ENCODE assay signal across 25 cellular contexts in genomic region chr2:25387479-25388449, GRCh38. TPM values are rescaled to one million over a fixed set of nuclear protein-coding genes. Genes with fewer than 3 reads are reported as not detected.
DNase-seq lines count a peak whose midpoint lies in the region; ATAC-seq and TF ChIP-seq lines count a peak whose summit lies in the region.
"Had no signal": no experiment of that assay in that cellular context is flagged by ENCODE, and none has a peak within 500 bp of the region (broad histone marks: within the 10 kb centered on the region; RNA-seq: fewer than 3 reads in every experiment).

No MANE protein-coding gene starts in this region.

- no peak for TF ChIP-seq CTCF in endodermal cell (conservative IDR thresholded peaks at IDR 0.05)

- no peaks in the 10 kb centered on the region for H3K36me3 ChIP-seq in H7 (replicated peaks; ENCODE audit: control insufficient read depth, insufficient read depth, low read length)
- no peaks in the 10 kb centered on the region for H3K36me3 ChIP-seq in endodermal cell (ENCODE audit: control insufficient read depth, insufficient read depth, low read length)
- H3K36me3 ChIP-seq: adrenal gland, uterus had no signal

- CTCF ChIA-PET in activated CD4-positive, alpha-beta memory T cell treated with anti-CD3 and anti-CD28 coated beads, Interleukin-2, amount 10 ng/mL, durations not matched to agents 7 days and 5 days (lab: Charles Lee) = interaction anchor here (0.9 to 3.3 kb wide), 2 partner anchors 11 to 12 kb away, joined by 5 to 16 read pairs; no protein-coding TSS in a partner anchor
- CTCF ChIA-PET in activated CD4-positive, alpha-beta memory T cell treated with anti-CD3 and anti-CD28 coated beads for 36 hours (lab: Charles Lee) = interaction anchor here (0.9 to 3.5 kb wide), 2 partner anchors 11 to 25 kb away, joined by 3 to 20 read pairs; no protein-coding TSS in a partner anchor

- intact Hi-C loops in activated CD4-positive, alpha-beta memory T cell treated with anti-CD3 and anti-CD28 coated beads for 36 hours (cut with micrococcal nuclease) = no loop called here

- H3K4me3 ChIP-seq in H7 (ENCODE audit: insufficient read depth, low read depth, low read length) = no peak overlapping the region
- no peak overlapping the region for H3K4me3 ChIP-seq in endodermal cell (ENCODE audit: low read length)
- H3K4me3 ChIP-seq: adrenal gland, BLaER1, suprapubic skin, uterus had no signal

- DNase-seq in activated CD4-positive, alpha-beta memory T cell treated with anti-CD3 and anti-CD28 coated beads, Interleukin-2, amount 10 ng/mL, durations not matched to agents 7 days and 5 days = no peak
- DNase-seq in activated CD4-positive, alpha-beta memory T cell treated with anti-CD3 and anti-CD28 coated beads for 36 hours = no peak
- DNase-seq in H7 (peak; percentile 38), endodermal cell (peak; percentile 48), T1000 (lab: John Stamatoyannopoulos, UW) (no peak)
- no peak for DNase-seq in stimulated activated effector memory CD8-positive, alpha-beta T cell treated with anti-CD3 and anti-CD28 coated beads, Interleukin-12 subunit alpha, Interleukin-12 subunit beta, amount 100 ng/mL, for 72 hours (ENCODE audit: low spot score in 2 of 2)
- DNase-seq in stimulated activated CD4-positive, alpha-beta T cell treated with anti-CD3 and anti-CD28 coated beads, Interleukin-4, amount 100 ng/mL, for 4 hours = no peak
- DNase-seq: activated CD4-positive, alpha-beta T cell treated with anti-CD3 and anti-CD28 coated beads, Interleukin-2, amount 50 U/mL, for 1 hour; activated gamma-delta T cell; activated T-cell treated with anti-CD3 and anti-CD28 coated beads for 4 hours; Calu3; EL; mammary epithelial cell; NCI-H2029 treated with DMSO at 0.1 percent for 48 hours; NCI-H226; retina; small intestine; stimulated activated CD4-positive, alpha-beta T cell treated with anti-CD3 and anti-CD28 coated beads, Interleukin-1b, Interleukin-23, amount 100 ng/mL, for 48 hours; uterus had no signal

- POLR2A ChIA-PET in activated CD4-positive, alpha-beta memory T cell treated with anti-CD3 and anti-CD28 coated beads, Interleukin-2, amount 10 ng/mL, durations not matched to agents 7 days and 5 days (lab: Charles Lee) = interaction anchor here (1.4 to 2.9 kb wide), 3 partner anchors 10 to 65 kb away, joined by 3 to 9 read pairs (median 3); no protein-coding TSS in a partner anchor
- POLR2A ChIA-PET in activated CD4-positive, alpha-beta memory T cell treated with anti-CD3 and anti-CD28 coated beads for 36 hours (lab: Charles Lee) = no interaction called here

- peaks cover 24% of the 10 kb centered on the region for H3K36me3 Mint-ChIP-seq in activated CD4-positive, alpha-beta memory T cell treated with anti-CD3 and anti-CD28 coated beads, Interleukin-2, amount 10 ng/mL, durations not matched to agents 7 days and 5 days (ENCODE audit: low read depth)
- peaks cover 5% of the 10 kb centered on the region for H3K36me3 Mint-ChIP-seq in activated CD4-positive, alpha-beta memory T cell treated with anti-CD3 and anti-CD28 coated beads for 36 hours
- peaks cover 20% of the 10 kb centered on the region for H3K36me3 Mint-ChIP-seq in endodermal cell (ENCODE audit: low read depth)
- H3K36me3 Mint-ChIP-seq in stimulated activated effector memory CD8-positive, alpha-beta T cell treated with anti-CD3 and anti-CD28 coated beads, Interleukin-12 subunit alpha, Interleukin-12 subunit beta, amount 100 ng/mL, for 72 hours = peaks cover 12% of the 10 kb centered on the region

- peaks cover 2% of the 10 kb centered on the region for H3K9me3 Mint-ChIP-seq in activated CD4-positive, alpha-beta memory T cell treated with anti-CD3 and anti-CD28 coated beads, Interleukin-2, amount 10 ng/mL, durations not matched to agents 7 days and 5 days
- H3K9me3 Mint-ChIP-seq in activated CD4-positive, alpha-beta memory T cell treated with anti-CD3 and anti-CD28 coated beads for 36 hours = peaks cover 2% of the 10 kb centered on the region
- no peaks in the 10 kb centered on the region for H3K9me3 Mint-ChIP-seq in endodermal cell
- no peaks in the 10 kb centered on the region for H3K9me3 Mint-ChIP-seq in stimulated activated effector memory CD8-positive, alpha-beta T cell treated with anti-CD3 and anti-CD28 coated beads, Interleukin-12 subunit alpha, Interleukin-12 subunit beta, amount 100 ng/mL, for 72 hours

- no peak for ATAC-seq in stimulated activated effector memory CD8-positive, alpha-beta T cell treated with anti-CD3 and anti-CD28 coated beads, Interleukin-12 subunit alpha, Interleukin-12 subunit beta, amount 100 ng/mL, for 72 hours
- ATAC-seq in GM21447 (IDR thresholded peaks at IDR 0.05; ENCODE audit: unreplicated experiment) = no peak

- no peak overlapping the region for H3K4me3 Mint-ChIP-seq in activated CD4-positive, alpha-beta memory T cell treated with anti-CD3 and anti-CD28 coated beads, Interleukin-2, amount 10 ng/mL, durations not matched to agents 7 days and 5 days
- H3K4me3 Mint-ChIP-seq in activated CD4-positive, alpha-beta memory T cell treated with anti-CD3 and anti-CD28 coated beads for 36 hours = no peak overlapping the region
- H3K4me3 Mint-ChIP-seq in endodermal cell = no peak overlapping the region
- no peak overlapping the region for H3K4me3 Mint-ChIP-seq in stimulated activated effector memory CD8-positive, alpha-beta T cell treated with anti-CD3 and anti-CD28 coated beads, Interleukin-12 subunit alpha, Interleukin-12 subunit beta, amount 100 ng/mL, for 72 hours
- H3K4me3 Mint-ChIP-seq: brain had no signal

- H3K27me3 Mint-ChIP-seq in activated CD4-positive, alpha-beta memory T cell treated with anti-CD3 and anti-CD28 coated beads, Interleukin-2, amount 10 ng/mL, durations not matched to agents 7 days and 5 days = no peaks in the 10 kb centered on the region
- no peaks in the 10 kb centered on the region for H3K27me3 Mint-ChIP-seq in activated CD4-positive, alpha-beta memory T cell treated with anti-CD3 and anti-CD28 coated beads for 36 hours
- no peaks in the 10 kb centered on the region for H3K27me3 Mint-ChIP-seq in endodermal cell (ENCODE audit: insufficient read depth)
- H3K27me3 Mint-ChIP-seq: brain had no signal

- peak overlapping the region; percentile 4 for H3K27ac Mint-ChIP-seq in activated CD4-positive, alpha-beta memory T cell treated with anti-CD3 and anti-CD28 coated beads, Interleukin-2, amount 10 ng/mL, durations not matched to agents 7 days and 5 days
- H3K27ac Mint-ChIP-seq in activated CD4-positive, alpha-beta memory T cell treated with anti-CD3 and anti-CD28 coated beads for 36 hours = no peak overlapping the region
- peak overlapping the region; percentile 16 for H3K27ac Mint-ChIP-seq in endodermal cell
- H3K27ac Mint-ChIP-seq in stimulated activated effector memory CD8-positive, alpha-beta T cell treated with anti-CD3 and anti-CD28 coated beads, Interleukin-12 subunit alpha, Interleukin-12 subunit beta, amount 100 ng/mL, for 72 hours = peak overlapping the region; percentile 23

- H3K4me1 ChIP-seq in endodermal cell (ENCODE audit: control insufficient read depth, insufficient read depth, low read length) = no peaks in the 10 kb centered on the region
- H3K4me1 ChIP-seq: adrenal gland, BLaER1, uterus had no signal

- H3K27me3 ChIP-seq in H7 (ENCODE audit: control insufficient read depth, insufficient read depth, low read length) (no peaks in the 10 kb centered on the region), endodermal cell (ENCODE audit: control insufficient read depth, insufficient read depth, low read length, poor library complexity, severe bottlenecking) (no peaks in the 10 kb centered on the region)
- H3K27me3 ChIP-seq: adrenal gland, BLaER1, suprapubic skin, uterus had no signal

- H3K4me1 Mint-ChIP-seq in activated CD4-positive, alpha-beta memory T cell treated with anti-CD3 and anti-CD28 coated beads, Interleukin-2, amount 10 ng/mL, durations not matched to agents 7 days and 5 days = peaks cover 26% of the 10 kb centered on the region
- peaks cover 3% of the 10 kb centered on the region for H3K4me1 Mint-ChIP-seq in activated CD4-positive, alpha-beta memory T cell treated with anti-CD3 and anti-CD28 coated beads for 36 hours (ENCODE audit: low read depth)
- peaks cover 21% of the 10 kb centered on the region for H3K4me1 Mint-ChIP-seq in endodermal cell
- H3K4me1 Mint-ChIP-seq in stimulated activated effector memory CD8-positive, alpha-beta T cell treated with anti-CD3 and anti-CD28 coated beads, Interleukin-12 subunit alpha, Interleukin-12 subunit beta, amount 100 ng/mL, for 72 hours = peaks cover 22% of the 10 kb centered on the region
- H3K4me1 Mint-ChIP-seq: brain had no signal

- 90 to 91% methylated on average over 18 to 24 of the region's 24 CpGs for WGBS in endodermal cell (ENCODE audit: insufficient coverage in 1 of 2, insufficient read length in 1 of 2), 2 experiments

- H3K9me3 ChIP-seq in endodermal cell (ENCODE audit: control insufficient read depth, low read length) = no peaks in the 10 kb centered on the region
- H3K9me3 ChIP-seq: adrenal gland, BLaER1, suprapubic skin, uterus had no signal

- H3K9ac ChIP-seq in endodermal cell (ENCODE audit: extremely low read depth, low read length, poor library complexity, severe bottlenecking) = no peak overlapping the region
- H3K9ac ChIP-seq: BLaER1 had no signal

- no peak overlapping the region for H3K27ac ChIP-seq in endodermal cell (ENCODE audit: low read depth, low read length)
- H3K27ac ChIP-seq: adrenal gland, BLaER1, epithelial cell of prostate, suprapubic skin, uterus had no signal

RNA-seq across cellular contexts. Expression of gene DNMT3A, which starts 46.0 kb away (rescaled TPM):
- total RNA-seq in activated CD4-positive, alpha-beta memory T cell treated with anti-CD3 and anti-CD28 coated beads, Interleukin-2, amount 10 ng/mL, durations not matched to agents 7 days and 5 days = 10 to 100 TPM; 43.2 to 45.5 TPM
- total RNA-seq in activated CD4-positive, alpha-beta memory T cell treated with anti-CD3 and anti-CD28 coated beads for 36 hours = 10 to 100 TPM; 52.0 to 52.5 TPM
- 48.6 and 63.1 TPM in 2 replicates for total RNA-seq in H7 (2014; rRNA removed; shearing (Covaris generic))
- total RNA-seq in endodermal cell = 100 to 1,000 TPM; 124 to 139 TPM
- polyA plus RNA-seq in endodermal cell (2013, experiment 1 of 2) = 68.6 TPM
- polyA plus RNA-seq in endodermal cell (2013, experiment 2 of 2) = 67.9 TPM

Comparison
In these comparisons a context has a peak if more than half of its experiments do, and no peak if none do; other contexts are left out.
1. DNase-seq: peak in H7 (single experiment) and endodermal cell (single experiment); none in activated CD4-positive, alpha-beta memory T cell treated with anti-CD3 and anti-CD28 coated beads, Interleukin-2, amount 10 ng/mL, durations not matched to agents 7 days and 5 days (single experiment), activated CD4-positive, alpha-beta memory T cell treated with anti-CD3 and anti-CD28 coated beads for 36 hours (single experiment), stimulated activated effector memory CD8-positive, alpha-beta T cell treated with anti-CD3 and anti-CD28 coated beads, Interleukin-12 subunit alpha, Interleukin-12 subunit beta, amount 100 ng/mL, for 72 hours (0 of 2), T1000 (single experiment) and stimulated activated CD4-positive, alpha-beta T cell treated with anti-CD3 and anti-CD28 coated beads, Interleukin-4, amount 100 ng/mL, for 4 hours (0 of 2).